Comparison of ENCODE assay signal across 20 cellular contexts in genomic region chr11:44424841-44425240, GRCh38.
"Had no signal": no experiment of that assay in that cellular context is flagged by ENCODE, and none has a peak within 500 bp of the region (broad histone marks: within the 10 kb centered on the region; RNA-seq: fewer than 3 reads in every experiment).

No MANE protein-coding gene starts in this region.

- H3K79me2 ChIP-seq: hepatocyte had no signal

- H3K9me3 ChIP-seq: esophagus squamous epithelium, pancreas, testis, tibial nerve, upper lobe of right lung had no signal

- H3K4me1 ChIP-seq: esophagus squamous epithelium, pancreas, testis, tibial nerve, upper lobe of right lung had no signal

- H3K27ac ChIP-seq: coronary artery, esophagus squamous epithelium, hepatocyte, pancreas, testis, tibial nerve, upper lobe of right lung had no signal

- ATAC-seq: natural killer cell; pancreas; right cardiac atrium; stimulated activated naive B cell treated with anti-CD40 and anti-IgM and Interleukin-4, amounts not matched to agents 10 μg/mL and 1 μg/mL and 100 μg/mL, for 72 hours; stimulated activated naive CD8-positive, alpha-beta T cell treated with anti-CD3 and anti-CD28 coated beads, Interleukin-15, amount 100 ng/mL, for 72 hours; upper lobe of right lung had no signal

- H3K4me2 ChIP-seq: hepatocyte had no signal

- H2AFZ ChIP-seq: hepatocyte had no signal

- H3K4me3 ChIP-seq: coronary artery, esophagus squamous epithelium, hepatocyte, pancreas, testis, tibial nerve, upper lobe of right lung had no signal

- DNase-seq: central memory CD4-positive, alpha-beta T cell; effector CD4-positive, alpha-beta T cell; esophagus squamous epithelium; foreskin fibroblast; head of caudate nucleus; kidney glomerular epithelial cell; natural killer cell; occipital lobe; pancreas; right cardiac atrium; stimulated activated CD4-positive, alpha-beta T cell treated with anti-CD3 and anti-CD28 coated beads, Interleukin-1b, Interleukin-23, amount 100 ng/mL, for 48 hours; stimulated activated CD4-positive, alpha-beta T cell treated with anti-CD3 and anti-CD28 coated beads, Interleukin-4, amount 100 ng/mL, for 24 hours; stimulated activated naive B cell treated with anti-CD40 and anti-IgM and Interleukin-4, amounts not matched to agents 10 μg/mL and 1 μg/mL and 100 μg/mL, for 72 hours; stimulated activated naive CD8-positive, alpha-beta T cell treated with anti-CD3 and anti-CD28 coated beads, Interleukin-15, amount 100 ng/mL, for 72 hours; testis; upper lobe of right lung had no signal

- FAIRE-seq: endometrium, pancreas had no signal

- H3K36me3 ChIP-seq: esophagus squamous epithelium, pancreas, tibial nerve, upper lobe of right lung had no signal

- H3K27me3 ChIP-seq: pancreas, testis had no signal
